ENCODE assay signal across 1 cellular context in genomic region chr9:4617752-4618151, GRCh38.
TF ChIP-seq lines count a peak whose summit lies in the region.

No MANE protein-coding gene starts in this region.

TF ChIP-seq in WTC11, 78 proteins besides CTCF, POLR2A, EP300 and RAD21 (continued from another document):
- no peak for TF ChIP-seq HMGXB4 (CRISPR knock-in tag; IDR thresholded peaks at IDR 0.05)
- no peak for TF ChIP-seq TEAD1 (CRISPR knock-in tag; IDR thresholded peaks at IDR 0.05)
- TF ChIP-seq E2F5 (CRISPR knock-in tag; IDR thresholded peaks at IDR 0.05), result no peak
- TF ChIP-seq, protein P1, sequence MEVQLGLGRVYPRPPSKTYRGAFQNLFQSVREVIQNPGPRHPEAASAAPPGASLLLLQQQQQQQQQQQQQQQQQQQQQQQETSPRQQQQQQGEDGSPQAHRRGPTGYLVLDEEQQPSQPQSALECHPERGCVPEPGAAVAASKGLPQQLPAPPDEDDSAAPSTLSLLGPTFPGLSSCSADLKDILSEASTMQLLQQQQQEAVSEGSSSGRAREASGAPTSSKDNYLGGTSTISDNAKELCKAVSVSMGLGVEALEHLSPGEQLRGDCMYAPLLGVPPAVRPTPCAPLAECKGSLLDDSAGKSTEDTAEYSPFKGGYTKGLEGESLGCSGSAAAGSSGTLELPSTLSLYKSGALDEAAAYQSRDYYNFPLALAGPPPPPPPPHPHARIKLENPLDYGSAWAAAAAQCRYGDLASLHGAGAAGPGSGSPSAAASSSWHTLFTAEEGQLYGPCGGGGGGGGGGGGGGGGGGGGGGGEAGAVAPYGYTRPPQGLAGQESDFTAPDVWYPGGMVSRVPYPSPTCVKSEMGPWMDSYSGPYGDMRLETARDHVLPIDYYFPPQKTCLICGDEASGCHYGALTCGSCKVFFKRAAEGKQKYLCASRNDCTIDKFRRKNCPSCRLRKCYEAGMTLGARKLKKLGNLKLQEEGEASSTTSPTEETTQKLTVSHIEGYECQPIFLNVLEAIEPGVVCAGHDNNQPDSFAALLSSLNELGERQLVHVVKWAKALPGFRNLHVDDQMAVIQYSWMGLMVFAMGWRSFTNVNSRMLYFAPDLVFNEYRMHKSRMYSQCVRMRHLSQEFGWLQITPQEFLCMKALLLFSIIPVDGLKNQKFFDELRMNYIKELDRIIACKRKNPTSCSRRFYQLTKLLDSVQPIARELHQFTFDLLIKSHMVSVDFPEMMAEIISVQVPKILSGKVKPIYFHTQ (CRISPR knock-in tag; IDR thresholded peaks at IDR 0.05), result no peak
- TF ChIP-seq JAZF1 (CRISPR knock-in tag; IDR thresholded peaks at IDR 0.05), result no peak
